ENCODE assay signal across 8 cellular contexts in the genomic region with DNA sequence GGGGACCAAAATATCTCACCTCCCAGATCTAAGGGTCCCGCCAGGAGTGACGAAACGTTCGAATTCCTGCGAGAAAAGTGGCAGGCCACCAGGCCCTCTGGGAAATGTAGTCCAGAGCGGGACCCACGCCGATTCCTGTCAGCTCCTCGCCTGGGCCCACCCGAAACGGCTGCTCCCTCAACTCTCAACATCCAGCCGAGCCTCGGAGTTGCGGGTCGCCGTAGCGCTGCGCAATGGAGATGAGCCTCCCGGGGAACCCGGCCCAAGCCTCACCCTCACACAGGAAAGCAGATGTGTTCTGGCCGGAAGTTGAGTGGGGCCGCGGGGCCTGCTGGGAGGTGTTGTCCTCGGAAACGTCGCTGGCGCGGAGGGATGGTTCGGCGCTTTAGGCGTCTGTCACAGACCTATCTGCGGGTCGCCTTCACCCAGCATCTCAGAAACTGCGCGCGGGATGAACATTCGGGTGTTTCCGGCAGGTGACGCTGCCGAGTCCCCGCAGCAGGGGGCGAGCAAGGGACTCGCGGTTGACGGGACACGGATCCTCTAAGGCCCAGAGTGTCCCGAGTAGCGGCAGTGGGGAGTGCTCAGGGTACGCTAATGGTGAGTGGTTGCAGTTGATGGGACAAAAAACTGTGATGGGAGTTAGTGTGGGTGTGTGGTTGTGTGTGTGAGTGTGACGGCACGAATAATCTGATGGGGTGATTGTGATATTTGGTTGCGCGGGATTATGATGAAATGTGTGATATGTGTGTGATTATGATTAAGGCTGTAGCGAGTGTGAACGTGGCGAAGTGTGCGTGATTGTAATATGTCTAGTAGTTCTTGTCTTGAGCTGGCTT.
A peak's percentile ranks its signal among the peaks of the same experiment; 100 is the strongest.
DNase-seq lines count a peak whose midpoint lies in the region; ATAC-seq and TF ChIP-seq lines count a peak whose summit lies in the region.

A gene (plus strand): TSS at position 341 of the 839 bp plus-strand sequence. CDS start 6,439 bp downstream, outside the sequence.
A gene (minus strand): TSS at position 300 of the 839 bp plus-strand sequence. CDS start 1,124 bp downstream, outside the sequence.

- H3K4me3 ChIP-seq in AG10803 (ENCODE audit: low read length) = peak within 1 kb of the TSS; percentile 85
- H3K4me3 ChIP-seq in epithelial cell of esophagus (ENCODE audit: low read length) = peak within 1 kb of the TSS; percentile 91

- ATAC-seq in GM19023 (IDR thresholded peaks at IDR 0.05; ENCODE audit: unreplicated experiment) = peak; percentile 98
- ATAC-seq in HG03378 (IDR thresholded peaks at IDR 0.05; ENCODE audit: unreplicated experiment) = peak; percentile 81

- TF ChIP-seq CTCF in AG10803 (conservative IDR thresholded peaks at IDR 0.05; ENCODE audit: low read length) (peak; percentile 65), epithelial cell of esophagus (IDR thresholded peaks at IDR 0.05; ENCODE audit: insufficient read depth, low read depth, low read length, missing control alignments) (peak; percentile 69)

- DNase-seq in AG10803 (ENCODE audit: low read depth) (peak; percentile 90), NCI-H774 (lab: John Stamatoyannopoulos, UW) (peak; percentile 55), activated T-cell treated with anti-CD3 and anti-CD28 coated beads for 4 hours (peak; percentile 80), epithelial cell of esophagus (ENCODE audit: low read depth) (peak; percentile 91), middle frontal gyrus (ENCODE audit: extremely low spot score, low spot score) (peak; percentile 83)
- DNase-seq in stimulated activated CD8-positive, alpha-beta memory T cell treated with anti-CD3 and anti-CD28 coated beads, Interleukin-15, amount 100 ng/mL, for 48 hours (ENCODE audit: low read depth in 2 of 2) = peak; percentile 80 to 88

Comparison
In these comparisons a context has a peak if more than half of its experiments do, and no peak if none do; other contexts are left out.
1. Peak in every context shown above with its lines: DNase-seq, ATAC-seq and H3K4me3 ChIP-seq.